11 cellular contexts compared by ENCODE assay signal in the genomic region with DNA sequence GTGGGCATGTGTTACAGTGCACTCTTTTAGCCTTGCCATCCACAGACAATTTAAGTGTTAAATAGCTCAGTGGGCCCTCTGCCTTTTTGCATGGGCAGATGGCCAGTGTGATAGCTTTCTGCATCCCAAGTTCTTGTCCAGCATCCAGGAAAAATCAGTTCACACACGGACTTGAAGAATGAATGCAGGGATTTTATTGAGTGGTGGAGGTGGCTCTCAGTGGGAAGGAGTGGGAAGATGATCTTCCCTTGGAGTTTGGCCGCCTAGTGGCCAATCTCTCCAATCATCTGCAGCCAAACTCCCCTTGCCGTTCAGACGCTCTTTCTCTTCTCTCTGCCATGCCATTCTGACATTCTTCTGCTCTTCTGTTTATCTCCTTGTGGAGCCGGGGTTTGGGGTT.
DNase-seq lines count a peak whose midpoint lies in the region; TF ChIP-seq lines count a peak whose summit lies in the region.
"Had no signal": no experiment of that assay in that cellular context is flagged by ENCODE, and none has a peak within 500 bp of the region (broad histone marks: within the 10 kb centered on the region; RNA-seq: fewer than 3 reads in every experiment).

No MANE protein-coding gene starts in this region.

- no peak overlapping the region for H2BK120ac ChIP-seq in H9 (ENCODE audit: low read depth, low read length, poor library complexity, severe bottlenecking)
- no peak overlapping the region for H2BK120ac ChIP-seq in mesendoderm (ENCODE audit: low read depth, low read length)

- no peaks in the 10 kb centered on the region for H3K79me2 ChIP-seq in H9 (ENCODE audit: insufficient read depth, low read length)
- H3K79me2 ChIP-seq in mesendoderm (ENCODE audit: control insufficient read depth, insufficient read depth, low read length), result no peaks in the 10 kb centered on the region

- H3K23ac ChIP-seq in H9 (ENCODE audit: insufficient read length, low read depth, low read length) (no peak overlapping the region), mesendoderm (ENCODE audit: low read length) (no peak overlapping the region)

- H4K20me1 ChIP-seq in H9 (ENCODE audit: control insufficient read depth, insufficient read depth, insufficient read length), result no peaks in the 10 kb centered on the region

- no peak overlapping the region for H2BK12ac ChIP-seq in H9 (ENCODE audit: insufficient read length, low read depth, low read length)

- WGBS in H9 (ENCODE audit: extremely low coverage, insufficient read length, low lambda C conversion rate), result no CpG with 5 or more reads among the region's 5 CpGs
- WGBS in mesendoderm (ENCODE audit: extremely low coverage, insufficient coverage, low lambda C conversion rate), result no CpG with 5 or more reads among the region's 5 CpGs

- no peak overlapping the region for H3T11ph ChIP-seq in H9 (ENCODE audit: low read length)

- H3K14ac ChIP-seq in H9 (ENCODE audit: insufficient read depth, low read length), result no peak overlapping the region

- no peak for TF ChIP-seq POLR2A in Peyer's patch (IDR thresholded peaks at IDR 0.05)

- no peak overlapping the region for H2AFZ ChIP-seq in H9 (ENCODE audit: low read length)

- H3K9ac ChIP-seq in H9 (ENCODE audit: extremely low read depth, insufficient read length, low read length), result no peak overlapping the region
- H3K9ac ChIP-seq in mesendoderm (ENCODE audit: low read length), result no peak overlapping the region

- H3K4me3 Mint-ChIP-seq in H9, result no peak overlapping the region
- no peak overlapping the region for H3K4me3 Mint-ChIP-seq in activated T-cell treated with anti-CD3 and anti-CD28 coated beads, Interleukin-2, amount 50 U/mL, for 24 hours
- H3K4me3 Mint-ChIP-seq: activated CD4-positive, alpha-beta memory T cell treated with anti-CD3 and anti-CD28 coated beads, Interleukin-2, amount 10 ng/mL, durations not matched to agents 7 days and 5 days had no signal

- no peak overlapping the region for H3K56ac ChIP-seq in H9 (ENCODE audit: insufficient read length, low read depth, low read length)
- H3K56ac ChIP-seq in mesendoderm (ENCODE audit: low read length), result no peak overlapping the region

- no peak overlapping the region for H2BK5ac ChIP-seq in H9 (ENCODE audit: insufficient read length, low read length)
- no peak overlapping the region for H2BK5ac ChIP-seq in mesendoderm (ENCODE audit: low read length)

- DNase-seq in H9 (no peak), brain microvascular endothelial cell (no peak), mesendoderm (peak; percentile 32), Peyer's patch (no peak)
- no peak for DNase-seq in stimulated activated CD4-positive, alpha-beta T cell treated with anti-CD3 and anti-CD28 coated beads, Interleukin-4, amount 100 ng/mL, for 4 hours
- DNase-seq in stimulated activated CD4-positive, alpha-beta T cell treated with anti-CD3 and anti-CD28 coated beads, Interleukin-1b, Interleukin-23, amount 100 ng/mL, for 48 hours, result no peak
- no peak for DNase-seq in activated T-cell treated with anti-CD3 and anti-CD28 coated beads, Interleukin-2, amount 50 U/mL, for 24 hours
- DNase-seq: activated CD4-positive, alpha-beta memory T cell treated with anti-CD3 and anti-CD28 coated beads, Interleukin-2, amount 10 ng/mL, durations not matched to agents 7 days and 5 days; transverse colon had no signal

- H4K5ac ChIP-seq in H9 (ENCODE audit: insufficient read length, low read depth, low read length), result no peak overlapping the region
- no peak overlapping the region for H4K5ac ChIP-seq in mesendoderm (ENCODE audit: low read length)

- TF ChIP-seq CTCF in C4-2B (conservative IDR thresholded peaks at IDR 0.05) (peak; percentile 75), H9 (conservative IDR thresholded peaks at IDR 0.05) (peak; percentile 62), brain microvascular endothelial cell (IDR thresholded peaks at IDR 0.05; ENCODE audit: low read depth, low read length, missing control alignments) (peak; percentile 57), Peyer's patch (IDR thresholded peaks at IDR 0.05) (no peak)

- H4K8ac ChIP-seq in H9 (replicated peaks; ENCODE audit: insufficient read length, low read depth, low read length), result no peak overlapping the region
- no peak overlapping the region for H4K8ac ChIP-seq in mesendoderm (ENCODE audit: low read depth, low read length)

- H3K9me3 ChIP-seq in H9 (ENCODE audit: control insufficient read depth, low read depth, low read length) (no peaks in the 10 kb centered on the region), Peyer's patch (no peaks in the 10 kb centered on the region)
- H3K9me3 ChIP-seq: transverse colon had no signal

- H3K9me3 Mint-ChIP-seq in H9, result peaks cover 0 to 4% of the 10 kb centered on the region in 2 experiments; a peak in 3 of 5 replicates
- peaks cover 7% of the 10 kb centered on the region for H3K9me3 Mint-ChIP-seq in activated T-cell treated with anti-CD3 and anti-CD28 coated beads, Interleukin-2, amount 50 U/mL, for 24 hours
- H3K9me3 Mint-ChIP-seq: activated CD4-positive, alpha-beta memory T cell treated with anti-CD3 and anti-CD28 coated beads, Interleukin-2, amount 10 ng/mL, durations not matched to agents 7 days and 5 days had no signal

- H3K4me1 Mint-ChIP-seq in H9, result peaks cover 0 to 4% of the 10 kb centered on the region in 2 experiments; a peak in 1 of 4 replicates
- H3K4me1 Mint-ChIP-seq in activated T-cell treated with anti-CD3 and anti-CD28 coated beads, Interleukin-2, amount 50 U/mL, for 24 hours (ENCODE audit: low read depth), result no peaks in the 10 kb centered on the region
- H3K4me1 Mint-ChIP-seq: activated CD4-positive, alpha-beta memory T cell treated with anti-CD3 and anti-CD28 coated beads, Interleukin-2, amount 10 ng/mL, durations not matched to agents 7 days and 5 days had no signal

- H3K18ac ChIP-seq in H9 (ENCODE audit: insufficient read length, low read depth, low read length) (no peak overlapping the region), mesendoderm (ENCODE audit: low read length) (no peak overlapping the region)

- no peaks in the 10 kb centered on the region; the same call in 1 of the 2 replicates for H3K27me3 Mint-ChIP-seq in H9 (ENCODE audit: low read depth)
- H3K27me3 Mint-ChIP-seq in activated T-cell treated with anti-CD3 and anti-CD28 coated beads, Interleukin-2, amount 50 U/mL, for 24 hours, result no peaks in the 10 kb centered on the region
- H3K27me3 Mint-ChIP-seq: activated CD4-positive, alpha-beta memory T cell treated with anti-CD3 and anti-CD28 coated beads, Interleukin-2, amount 10 ng/mL, durations not matched to agents 7 days and 5 days had no signal

- H3K79me1 ChIP-seq in H9 (ENCODE audit: insufficient read depth, low read depth, low read length, poor library complexity, severe bottlenecking) (no peaks in the 10 kb centered on the region), mesendoderm (ENCODE audit: low read length) (no peaks in the 10 kb centered on the region)

- H3K27me3 ChIP-seq in H9 (ENCODE audit: insufficient read depth, low read length), result no peaks in the 10 kb centered on the region
- no peaks in the 10 kb centered on the region for H3K27me3 ChIP-seq in brain microvascular endothelial cell (replicated peaks)
- no peaks in the 10 kb centered on the region for H3K27me3 ChIP-seq in mesendoderm (ENCODE audit: insufficient read depth, low read length, poor library complexity)
- H3K27me3 ChIP-seq in Peyer's patch, result no peaks in the 10 kb centered on the region
- H3K27me3 ChIP-seq: transverse colon had no signal

- H3K4me1 ChIP-seq in H9 (ENCODE audit: insufficient read depth, low read length) (no peaks in the 10 kb centered on the region), mesendoderm (ENCODE audit: control insufficient read depth, low read depth, low read length) (no peaks in the 10 kb centered on the region), Peyer's patch (no peaks in the 10 kb centered on the region)
- H3K4me1 ChIP-seq: transverse colon had no signal

- no peak overlapping the region for H3K4me3 ChIP-seq in brain microvascular endothelial cell (ENCODE audit: low read depth, low read length)
- H3K4me3 ChIP-seq in mesendoderm (ENCODE audit: low read length), result no peak overlapping the region
- no peak overlapping the region for H3K4me3 ChIP-seq in Peyer's patch
- H3K4me3 ChIP-seq: SK-N-MC, transverse colon had no signal

- H3K36me3 Mint-ChIP-seq in H9 (ENCODE audit: insufficient read depth in 1 of 3, low read depth in 3 of 3), result peaks cover 0 to 9% (median 2%) of the 10 kb centered on the region in 3 experiments; a peak in 3 of 7 replicates
- H3K36me3 Mint-ChIP-seq in activated T-cell treated with anti-CD3 and anti-CD28 coated beads, Interleukin-2, amount 50 U/mL, for 24 hours (ENCODE audit: low read depth), result no peaks in the 10 kb centered on the region

- H3K4ac ChIP-seq in H9 (ENCODE audit: low read depth, low read length), result no peak overlapping the region
- H3K4ac ChIP-seq in mesendoderm (ENCODE audit: low read depth, low read length), result no peak overlapping the region

- H3K36me3 ChIP-seq in brain microvascular endothelial cell (replicated peaks) (no peaks in the 10 kb centered on the region), mesendoderm (ENCODE audit: control insufficient read depth, insufficient read depth, low read length) (no peaks in the 10 kb centered on the region), Peyer's patch (no peaks in the 10 kb centered on the region)
- H3K36me3 ChIP-seq: transverse colon had no signal

- no peak overlapping the region for H3K4me2 ChIP-seq in H9 (ENCODE audit: insufficient read depth, insufficient read length, low read length)
- H3K4me2 ChIP-seq in mesendoderm (ENCODE audit: low read length), result no peak overlapping the region

- H3K23me2 ChIP-seq in H9 (ENCODE audit: insufficient read length, low read depth, low read length, poor library complexity, severe bottlenecking), result no peaks in the 10 kb centered on the region

- no peak overlapping the region for H4K91ac ChIP-seq in H9 (ENCODE audit: insufficient read length, low read depth, low read length)

- in situ Hi-C loops in brain microvascular endothelial cell (cut with HindIII; ENCODE audit: low pct_ligation_motif_present, low sequenced_read_pairs), result no loop called here

- H2AK5ac ChIP-seq in H9 (ENCODE audit: insufficient read length, low read length) (no peak overlapping the region), mesendoderm (ENCODE audit: low read length) (no peak overlapping the region)

- H3K27ac Mint-ChIP-seq in H9, result no peak overlapping the region
- H3K27ac Mint-ChIP-seq in activated T-cell treated with anti-CD3 and anti-CD28 coated beads, Interleukin-2, amount 50 U/mL, for 24 hours, result no peak overlapping the region
- H3K27ac Mint-ChIP-seq: activated CD4-positive, alpha-beta memory T cell treated with anti-CD3 and anti-CD28 coated beads, Interleukin-2, amount 10 ng/mL, durations not matched to agents 7 days and 5 days had no signal

- H3K27ac ChIP-seq in C4-2B (no peak overlapping the region), H9 (ENCODE audit: insufficient read length, low read depth, low read length) (no peak overlapping the region), brain microvascular endothelial cell (no peak overlapping the region), mesendoderm (ENCODE audit: low read depth, low read length) (no peak overlapping the region), Peyer's patch (no peak overlapping the region)
- H3K27ac ChIP-seq: SK-N-MC, transverse colon had no signal

- no peak overlapping the region for H2BK15ac ChIP-seq in H9 (ENCODE audit: low read depth, low read length)
- H2BK15ac ChIP-seq in mesendoderm (replicated peaks; ENCODE audit: low read depth), result no peak overlapping the region

- H2BK20ac ChIP-seq in H9 (ENCODE audit: low read depth, low read length, poor library complexity, severe bottlenecking), result no peak overlapping the region

Comparison
In these comparisons a context has a peak if more than half of its experiments do, and no peak if none do; other contexts are left out.
1. CTCF ChIP-seq: peak in C4-2B (single experiment), H9 (single experiment) and brain microvascular endothelial cell (single experiment); none in Peyer's patch (0 of 6).